In genomic region chr3:169668957-169669681, GRCh38 we compare ENCODE assay signal across 1 cellular context.
A peak's percentile ranks its signal among the peaks of the same experiment; 100 is the strongest.
TF ChIP-seq lines count a peak whose summit lies in the region.

No MANE protein-coding gene starts in this region.

TF ChIP-seq in HepG2, 621 proteins besides CTCF, POLR2A, EP300 and RAD21 (continued from another document and continues in another):
- peak; percentile 43; the same call in 1 of the 2 replicates for TF ChIP-seq ZNF225 (CRISPR knock-in tag; IDR thresholded peaks at IDR 0.05)
- TF ChIP-seq NFYC (CRISPR knock-in tag; IDR thresholded peaks at IDR 0.05) = no peak
- no peak for TF ChIP-seq YY1 (IDR thresholded peaks at IDR 0.05; ENCODE audit: insufficient read depth, insufficient replicate concordance, low read depth, low read length)
- TF ChIP-seq HMG20A (CRISPR knock-in tag; IDR thresholded peaks at IDR 0.05; ENCODE audit: borderline replicate concordance) = no peak
- TF ChIP-seq ZNF710 (CRISPR knock-in tag; IDR thresholded peaks at IDR 0.05; ENCODE audit: borderline replicate concordance) = no peak
- no peak for TF ChIP-seq PLSCR1 (CRISPR knock-in tag; IDR thresholded peaks at IDR 0.05; ENCODE audit: borderline replicate concordance)
- no peak for TF ChIP-seq TEAD2 (CRISPR knock-in tag; IDR thresholded peaks at IDR 0.05)
- TF ChIP-seq ZNF276 (CRISPR knock-in tag; IDR thresholded peaks at IDR 0.05; ENCODE audit: low read depth) = no peak
- TF ChIP-seq TP53 (CRISPR knock-in tag; conservative IDR thresholded peaks at IDR 0.05) = no peak
- no peak for TF ChIP-seq BRCA1 (CRISPR knock-in tag; IDR thresholded peaks at IDR 0.05)
- no peak for TF ChIP-seq ZBTB20 (CRISPR knock-in tag; IDR thresholded peaks at IDR 0.05; ENCODE audit: borderline replicate concordance, low read depth)
- no peak for TF ChIP-seq AHR (CRISPR knock-in tag; IDR thresholded peaks at IDR 0.05)
- no peak for TF ChIP-seq DR1 (CRISPR knock-in tag; IDR thresholded peaks at IDR 0.05)
- TF ChIP-seq ZBTB14 (CRISPR knock-in tag; IDR thresholded peaks at IDR 0.05) = no peak
- TF ChIP-seq FOXC1 (CRISPR knock-in tag; IDR thresholded peaks at IDR 0.05; ENCODE audit: borderline replicate concordance) = 0 out of 2 replicates have a peak, but pooled peaks have one; percentile 25
- peak; percentile 35; the same call in 1 of the 2 replicates for TF ChIP-seq TBX2 (CRISPR knock-in tag; IDR thresholded peaks at IDR 0.05; ENCODE audit: borderline replicate concordance)
- TF ChIP-seq ZNF878 (CRISPR knock-in tag; IDR thresholded peaks at IDR 0.05) = no peak
- TF ChIP-seq SIX1 (CRISPR knock-in tag; IDR thresholded peaks at IDR 0.05; ENCODE audit: borderline replicate concordance) = no peak
- TF ChIP-seq NFE2L1 (CRISPR knock-in tag; IDR thresholded peaks at IDR 0.05; ENCODE audit: borderline replicate concordance) = no peak
- TF ChIP-seq MATR3 (CRISPR knock-in tag; IDR thresholded peaks at IDR 0.05) = no peak
- TF ChIP-seq STAT5B (CRISPR knock-in tag; IDR thresholded peaks at IDR 0.05) = no peak
- TF ChIP-seq ZNF124 (CRISPR knock-in tag; IDR thresholded peaks at IDR 0.05) = no peak
- no peak for TF ChIP-seq ZBTB1 (CRISPR knock-in tag; IDR thresholded peaks at IDR 0.05; ENCODE audit: borderline replicate concordance)
- no peak for TF ChIP-seq ZNF549 (CRISPR knock-in tag; IDR thresholded peaks at IDR 0.05)
- no peak for TF ChIP-seq HNRNPK (IDR thresholded peaks at IDR 0.05; ENCODE audit: low read depth, low read length, poor library complexity, severe bottlenecking)
- no peak for TF ChIP-seq ZSCAN22 (CRISPR knock-in tag; IDR thresholded peaks at IDR 0.05)
- TF ChIP-seq ARID5B (CRISPR knock-in tag; IDR thresholded peaks at IDR 0.05) = 0 out of 2 replicates have a peak, but pooled peaks have one; percentile 25
- no peak for TF ChIP-seq ZNF7 (CRISPR knock-in tag; IDR thresholded peaks at IDR 0.05)
- no peak for TF ChIP-seq ZNF224 (CRISPR knock-in tag; IDR thresholded peaks at IDR 0.05)
- peak; percentile 40; the same call in 1 of the 2 replicates for TF ChIP-seq FOSL2 (CRISPR knock-in tag; IDR thresholded peaks at IDR 0.05)
- TF ChIP-seq PRDM4 (CRISPR knock-in tag; IDR thresholded peaks at IDR 0.05; ENCODE audit: borderline replicate concordance) = no peak
- no peak for TF ChIP-seq SNAI1 (CRISPR knock-in tag; IDR thresholded peaks at IDR 0.05; ENCODE audit: borderline replicate concordance)
- no peak for TF ChIP-seq ZNF34 (CRISPR knock-in tag; IDR thresholded peaks at IDR 0.05; ENCODE audit: borderline replicate concordance)
- TF ChIP-seq ARNT2 (CRISPR knock-in tag; IDR thresholded peaks at IDR 0.05; ENCODE audit: low read depth) = peak; percentile 34; the same call in 1 of the 2 replicates
- TF ChIP-seq ZNF343 (CRISPR knock-in tag; IDR thresholded peaks at IDR 0.05) = no peak
- TF ChIP-seq HDAC1 (CRISPR knock-in tag; IDR thresholded peaks at IDR 0.05) = peak; percentile 18; the same call in 1 of the 2 replicates
- no peak for TF ChIP-seq XRCC5 (optimal IDR thresholded peaks at IDR 0.05; ENCODE audit: low read length)
- peak; percentile 60; the same call in 1 of the 2 replicates for TF ChIP-seq PATZ1 (CRISPR knock-in tag; IDR thresholded peaks at IDR 0.05)
- no peak for TF ChIP-seq ZNF879 (CRISPR knock-in tag; IDR thresholded peaks at IDR 0.05)
- TF ChIP-seq SKIL (CRISPR knock-in tag; IDR thresholded peaks at IDR 0.05; ENCODE audit: borderline replicate concordance) = no peak
- TF ChIP-seq ZNF83 (CRISPR knock-in tag; IDR thresholded peaks at IDR 0.05; ENCODE audit: borderline replicate concordance) = no peak
- no peak for TF ChIP-seq KMT2B (CRISPR knock-in tag; IDR thresholded peaks at IDR 0.05)
- no peak for TF ChIP-seq HIVEP1 (CRISPR knock-in tag; IDR thresholded peaks at IDR 0.05)
- TF ChIP-seq JUND (CRISPR knock-in tag; IDR thresholded peaks at IDR 0.05) = no peak
- TF ChIP-seq ZNF607 (CRISPR knock-in tag; IDR thresholded peaks at IDR 0.05; ENCODE audit: borderline replicate concordance) = no peak
- TF ChIP-seq TFDP2 (CRISPR knock-in tag; IDR thresholded peaks at IDR 0.05) = 0 out of 2 replicates have a peak, but pooled peaks have one; percentile 26
- TF ChIP-seq GTF2F1 (IDR thresholded peaks at IDR 0.05; ENCODE audit: low read length) = no peak
- no peak for TF ChIP-seq ZNF326 (CRISPR knock-in tag; IDR thresholded peaks at IDR 0.05; ENCODE audit: borderline replicate concordance)
